1 cellular context compared by ENCODE assay signal in the genomic region with DNA sequence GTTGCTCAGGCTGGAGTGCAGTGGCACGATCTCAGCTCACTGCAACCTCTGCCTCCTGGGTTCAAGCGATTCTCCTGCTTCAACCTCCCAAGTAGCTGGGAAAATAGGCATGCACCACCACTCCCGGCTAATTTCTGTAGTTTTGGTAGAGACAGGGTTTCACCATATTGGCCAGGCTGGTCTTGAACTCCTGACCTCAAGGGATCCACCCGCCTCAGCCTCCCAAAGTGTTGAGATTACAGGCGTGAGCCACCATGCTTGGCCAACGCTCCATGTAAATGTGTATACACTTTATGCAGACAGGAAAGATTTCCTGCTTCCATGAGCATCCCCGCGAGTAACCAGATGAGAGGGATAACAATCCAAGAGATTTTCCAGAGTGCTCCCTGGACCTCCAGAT. TPM values are rescaled to one million over a fixed set of nuclear protein-coding genes. Genes with fewer than 3 reads are reported as not detected.
"Had no signal": no experiment of that assay in that cellular context is flagged by ENCODE, and none has a peak within 500 bp of the region (broad histone marks: within the 10 kb centered on the region; RNA-seq: fewer than 3 reads in every experiment).

No MANE protein-coding gene starts in this region.

RNA-seq across cellular contexts. Expression of a gene that starts 52.1 kb away (rescaled TPM):
- total RNA-seq: glomerular endothelial cell had no signal
